Comparison of ENCODE assay signal across 8 cellular contexts in the genomic region with DNA sequence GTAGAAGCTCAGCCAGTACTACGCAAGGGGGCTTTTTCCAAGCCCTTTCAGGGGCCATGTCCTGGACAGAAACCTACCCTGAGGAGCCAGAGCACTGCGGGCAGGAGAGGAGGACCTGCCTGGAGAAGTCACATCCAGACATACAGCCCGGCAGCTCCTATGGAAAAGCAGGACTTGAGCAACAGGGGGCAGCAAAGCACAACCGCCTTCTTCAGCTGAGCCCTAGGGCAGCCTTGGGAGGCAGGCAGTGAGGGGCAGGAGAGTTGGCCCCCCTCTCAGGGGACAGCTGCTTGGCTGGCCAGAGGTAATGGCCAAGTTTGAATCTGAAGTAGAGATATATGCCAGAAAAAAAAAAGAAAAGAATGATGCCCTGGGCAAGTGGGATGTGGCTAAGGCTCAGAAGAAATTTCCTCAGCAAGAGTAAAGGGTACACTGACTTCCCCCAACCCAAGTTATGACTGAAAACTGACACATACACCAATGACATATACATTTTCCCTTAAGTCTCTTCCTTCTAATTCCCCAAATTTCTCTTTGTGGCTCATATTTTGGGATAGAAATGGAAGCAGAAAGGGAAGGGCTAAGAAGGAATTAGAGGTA. TPM values are rescaled to one million over a fixed set of nuclear protein-coding genes. Genes with fewer than 3 reads are reported as not detected.
DNase-seq lines count a peak whose midpoint lies in the region; ATAC-seq, FAIRE-seq and TF ChIP-seq lines count a peak whose summit lies in the region.

No MANE protein-coding gene starts in this region.

- H3K79me2 ChIP-seq in astrocyte (ENCODE audit: insufficient read depth, low read length) (no peaks in the 10 kb centered on the region), smooth muscle cell (ENCODE audit: low read depth) (no peaks in the 10 kb centered on the region)

- H3K27me3 ChIP-seq in astrocyte (ENCODE audit: insufficient read depth, low read length) (peaks cover 44% of the 10 kb centered on the region), smooth muscle cell (ENCODE audit: low read depth) (peaks cover 26% of the 10 kb centered on the region)

- H4K20me1 ChIP-seq in astrocyte (ENCODE audit: insufficient read depth, low read length) (no peaks in the 10 kb centered on the region), smooth muscle cell (ENCODE audit: low read depth) (no peaks in the 10 kb centered on the region)

- H3K4me3 ChIP-seq in astrocyte (ENCODE audit: insufficient read depth, low read depth, low read length) (no peak overlapping the region), smooth muscle cell (no peak overlapping the region)

- H3K36me3 ChIP-seq in astrocyte (ENCODE audit: insufficient read depth, low read length), result no peaks in the 10 kb centered on the region
- H3K36me3 ChIP-seq in smooth muscle cell (ENCODE audit: low read depth), result no peaks in the 10 kb centered on the region

- peak; percentile 46 for TF ChIP-seq CTCF in astrocyte (IDR thresholded peaks at IDR 0.05; ENCODE audit: insufficient read depth, low read depth, low read length)
- peak; percentile 57 for TF ChIP-seq CTCF in smooth muscle cell (IDR thresholded peaks at IDR 0.05; ENCODE audit: borderline replicate concordance, insufficient read depth, poor library complexity, severe bottlenecking)

- FAIRE-seq in astrocyte (lab: Jason Lieb, UNC), result no peak

- no peaks in the 10 kb centered on the region for H3K4me1 Mint-ChIP-seq in astrocyte (ENCODE audit: low read depth, unreplicated experiment)

- no peak overlapping the region for H3K27ac Mint-ChIP-seq in astrocyte (ENCODE audit: unreplicated experiment)

- H3K36me3 Mint-ChIP-seq in astrocyte (ENCODE audit: low read depth, unreplicated experiment), result no peaks in the 10 kb centered on the region

- H3K4me1 ChIP-seq in astrocyte (ENCODE audit: insufficient read depth, low read length) (no peaks in the 10 kb centered on the region), smooth muscle cell (ENCODE audit: low read depth) (peaks cover 8% of the 10 kb centered on the region)

- no peaks in the 10 kb centered on the region for H3K9me3 Mint-ChIP-seq in astrocyte (ENCODE audit: unreplicated experiment)

- peak; percentile 47 for DNase-seq in COLO829 (ENCODE audit: low spot score)
- peak; percentile 31 for DNase-seq in NCI-H1694 (lab: John Stamatoyannopoulos, UW)
- no peak for DNase-seq in astrocyte (ENCODE audit: low read depth)
- peak in 46 of 51 donors; percentile 7 to 83 (median 44) for DNase-seq in hypothalamus (lab: John Stamatoyannopoulos, UW)
- peak; percentile 17 for DNase-seq in smooth muscle cell (lab: John Stamatoyannopoulos, UW; ENCODE audit: unreplicated experiment)
- DNase-seq in T-helper 9 cell, result no peak

- H3K27ac ChIP-seq in astrocyte (ENCODE audit: low read depth, low read length), result no peak overlapping the region
- no peak overlapping the region for H3K27ac ChIP-seq in smooth muscle cell (ENCODE audit: low read depth)

- H3K9ac ChIP-seq in astrocyte (ENCODE audit: low read length), result no peak overlapping the region
- H3K9ac ChIP-seq in smooth muscle cell (ENCODE audit: low read depth), result no peak overlapping the region

- 38% methylated on average over 4 of the region's 4 CpGs for WGBS in smooth muscle cell (ENCODE audit: low lambda C conversion rate)

- H3K27me3 Mint-ChIP-seq in astrocyte (ENCODE audit: low read depth, unreplicated experiment), result peaks cover 37% of the 10 kb centered on the region

- no peak overlapping the region for H3K4me3 Mint-ChIP-seq in astrocyte (ENCODE audit: unreplicated experiment)

- H2AFZ ChIP-seq in astrocyte (ENCODE audit: low read depth, low read length) (no peak overlapping the region), smooth muscle cell (ENCODE audit: low read depth) (peak overlapping the region; percentile 44)

- no peaks in the 10 kb centered on the region for H3K9me3 ChIP-seq in astrocyte (ENCODE audit: insufficient read depth, low read depth, low read length)
- H3K9me3 ChIP-seq in smooth muscle cell (replicated peaks; ENCODE audit: low read depth), result no peaks in the 10 kb centered on the region

- peak; percentile 68 for ATAC-seq in GM19463 (IDR thresholded peaks at IDR 0.05; ENCODE audit: unreplicated experiment)
- no peak for ATAC-seq in HG03280 (IDR thresholded peaks at IDR 0.05; ENCODE audit: unreplicated experiment)

- no peak overlapping the region for H3K4me2 ChIP-seq in astrocyte (ENCODE audit: low read length)
- H3K4me2 ChIP-seq in smooth muscle cell, result peak overlapping the region; percentile 6

- H3F3A ChIP-seq in smooth muscle cell (ENCODE audit: low read depth), result no peaks in the 10 kb centered on the region

RNA-seq across cellular contexts. Expression of a gene that starts 56.9 kb away (rescaled TPM):
- 0.65 and 0.75 TPM in 2 replicates for total RNA-seq in astrocyte
- total RNA-seq in smooth muscle cell, result 1.2 TPM in 1 of 2 replicates, not detected in the other
- not detected in 2 replicates for polyA plus RNA-seq in smooth muscle cell

RNA-seq across cellular contexts. Expression of a gene that starts 60.0 kb away (rescaled TPM):
- total RNA-seq in astrocyte (0.09 TPM in 1 of 2 replicates, not detected in the other), smooth muscle cell (0.81 and 1.4 TPM in 2 replicates)
- 0.18 and 0.40 TPM in 2 replicates for polyA plus RNA-seq in smooth muscle cell

Comparison
In these comparisons a context has a peak if more than half of its experiments do, and no peak if none do; other contexts are left out.
1. DNase-seq: peak in COLO829 (single experiment), NCI-H1694 (single experiment), hypothalamus (46 of 51) and smooth muscle cell (single experiment); none in astrocyte (single experiment) and T-helper 9 cell (single experiment).